In the genomic region with DNA sequence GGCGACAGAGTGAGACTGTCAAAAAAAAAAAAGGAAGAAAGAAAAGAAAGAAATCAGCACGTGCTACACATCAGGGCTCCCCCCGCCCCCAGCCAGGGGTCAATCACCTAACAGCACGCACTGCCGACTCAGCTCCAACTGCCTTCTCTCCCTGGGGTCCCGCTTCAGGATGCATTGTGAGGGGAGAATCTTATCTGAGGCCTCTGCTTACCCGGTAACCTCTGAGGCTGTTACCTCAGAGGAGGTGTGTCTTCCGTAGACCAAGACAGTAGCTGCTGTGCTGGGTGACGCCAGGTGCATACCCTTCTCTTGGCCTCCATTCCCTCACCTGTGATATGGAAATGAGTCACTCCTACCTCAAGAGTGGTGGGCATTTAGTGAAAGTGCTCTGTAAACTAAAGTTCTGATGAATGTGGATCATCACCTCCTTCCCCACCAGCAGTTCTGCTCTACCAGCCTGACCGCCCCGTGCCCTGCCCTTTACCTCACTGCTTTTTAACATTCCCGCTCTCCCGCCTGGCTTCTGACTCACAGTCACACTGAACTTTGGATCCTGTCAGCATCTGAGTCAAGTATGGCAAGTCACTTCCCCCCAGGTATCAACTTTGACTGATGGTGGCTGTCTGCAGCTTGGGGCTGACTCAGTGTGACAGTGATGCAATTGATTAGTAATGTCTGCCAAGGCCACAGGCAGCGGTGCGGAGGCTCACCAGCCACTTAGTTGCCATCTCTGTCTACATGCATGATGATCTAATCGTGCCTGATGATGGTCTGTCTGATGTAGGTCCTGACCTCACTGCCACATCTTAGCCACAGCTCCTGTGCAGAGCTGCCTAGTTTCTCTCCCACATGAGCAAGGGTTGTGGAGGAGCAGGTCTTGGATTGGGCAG, we compare ENCODE assay signal across 1 cellular context.
TF ChIP-seq lines count a peak whose summit lies in the region.

No MANE protein-coding gene starts in this region.

TF ChIP-seq in HepG2, 621 proteins besides CTCF, POLR2A, EP300 and RAD21 (continued from another document and continues in another):
- TF ChIP-seq, protein P1, sequence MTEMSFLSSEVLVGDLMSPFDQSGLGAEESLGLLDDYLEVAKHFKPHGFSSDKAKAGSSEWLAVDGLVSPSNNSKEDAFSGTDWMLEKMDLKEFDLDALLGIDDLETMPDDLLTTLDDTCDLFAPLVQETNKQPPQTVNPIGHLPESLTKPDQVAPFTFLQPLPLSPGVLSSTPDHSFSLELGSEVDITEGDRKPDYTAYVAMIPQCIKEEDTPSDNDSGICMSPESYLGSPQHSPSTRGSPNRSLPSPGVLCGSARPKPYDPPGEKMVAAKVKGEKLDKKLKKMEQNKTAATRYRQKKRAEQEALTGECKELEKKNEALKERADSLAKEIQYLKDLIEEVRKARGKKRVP (CRISPR knock-in tag; IDR thresholded peaks at IDR 0.05), result peak in 1 of 2 experiments; percentile 97; a peak in 2 of 4 replicates
- TF ChIP-seq, protein P2, sequence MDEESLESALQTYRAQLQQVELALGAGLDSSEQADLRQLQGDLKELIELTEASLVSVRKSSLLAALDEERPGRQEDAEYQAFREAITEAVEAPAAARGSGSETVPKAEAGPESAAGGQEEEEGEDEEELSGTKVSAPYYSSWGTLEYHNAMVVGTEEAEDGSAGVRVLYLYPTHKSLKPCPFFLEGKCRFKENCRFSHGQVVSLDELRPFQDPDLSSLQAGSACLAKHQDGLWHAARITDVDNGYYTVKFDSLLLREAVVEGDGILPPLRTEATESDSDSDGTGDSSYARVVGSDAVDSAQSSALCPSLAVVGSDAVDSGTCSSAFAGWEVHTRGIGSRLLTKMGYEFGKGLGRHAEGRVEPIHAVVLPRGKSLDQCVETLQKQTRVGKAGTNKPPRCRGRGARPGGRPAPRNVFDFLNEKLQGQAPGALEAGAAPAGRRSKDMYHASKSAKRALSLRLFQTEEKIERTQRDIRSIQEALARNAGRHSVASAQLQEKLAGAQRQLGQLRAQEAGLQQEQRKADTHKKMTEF (CRISPR knock-in tag; IDR thresholded peaks at IDR 0.05), result peak; percentile 93
- TF ChIP-seq ZNF724P (CRISPR knock-in tag; IDR thresholded peaks at IDR 0.05; ENCODE audit: borderline replicate concordance) (peak; percentile 92), ZFP37 (CRISPR knock-in tag; IDR thresholded peaks at IDR 0.05; ENCODE audit: borderline replicate concordance) (peak; percentile 78; the same call in 1 of the 2 replicates), ZNF333 (CRISPR knock-in tag; IDR thresholded peaks at IDR 0.05; ENCODE audit: borderline replicate concordance) (0 out of 2 replicates have a peak, but pooled peaks have one; percentile 79), CHD4 (IDR thresholded peaks at IDR 0.05; ENCODE audit: borderline replicate concordance, low read length) (no peak), HHEX (CRISPR knock-in tag; IDR thresholded peaks at IDR 0.05) (peak; percentile 57; the same call in 1 of the 2 replicates), KDM2A (CRISPR knock-in tag; IDR thresholded peaks at IDR 0.05; ENCODE audit: borderline replicate concordance, low read depth) (peak; percentile 90), ZNF263 (CRISPR knock-in tag; IDR thresholded peaks at IDR 0.05) (peak; percentile 38; the same call in 1 of the 2 replicates), ZNF12 (CRISPR knock-in tag; IDR thresholded peaks at IDR 0.05) (peak; percentile 82), AKAP8 (CRISPR knock-in tag; IDR thresholded peaks at IDR 0.05) (no peak), HOXA5 (CRISPR knock-in tag; IDR thresholded peaks at IDR 0.05) (peak; percentile 91), ZMAT3 (CRISPR knock-in tag; conservative IDR thresholded peaks at IDR 0.05) (peak; percentile 71; the same call in 1 of the 2 replicates), SOX6 (IDR thresholded peaks at IDR 0.05) (no peak), SOX6 (CRISPR knock-in tag; IDR thresholded peaks at IDR 0.05) (peak; percentile 90), HNF4G (IDR thresholded peaks at IDR 0.05; ENCODE audit: borderline replicate concordance, low read depth, low read length) (peak; percentile 95), HNF4G (CRISPR knock-in tag; IDR thresholded peaks at IDR 0.05; ENCODE audit: borderline replicate concordance, low read depth) (peak; percentile 98), FOXK2 (IDR thresholded peaks at IDR 0.05) (peak; percentile 83), CREB1 (IDR thresholded peaks at IDR 0.05) (peak; percentile 89), CREB1 (CRISPR knock-in tag; IDR thresholded peaks at IDR 0.05) (no peak; the same call in 1 of the 2 replicates), ZNF460 (CRISPR knock-in tag; IDR thresholded peaks at IDR 0.05; ENCODE audit: borderline replicate concordance) (no peak), MZF1 (CRISPR knock-in tag; IDR thresholded peaks at IDR 0.05; ENCODE audit: borderline replicate concordance) (no peak), TGIF2 (CRISPR knock-in tag; IDR thresholded peaks at IDR 0.05) (peak; percentile 97)
- TF ChIP-seq, protein P3, sequence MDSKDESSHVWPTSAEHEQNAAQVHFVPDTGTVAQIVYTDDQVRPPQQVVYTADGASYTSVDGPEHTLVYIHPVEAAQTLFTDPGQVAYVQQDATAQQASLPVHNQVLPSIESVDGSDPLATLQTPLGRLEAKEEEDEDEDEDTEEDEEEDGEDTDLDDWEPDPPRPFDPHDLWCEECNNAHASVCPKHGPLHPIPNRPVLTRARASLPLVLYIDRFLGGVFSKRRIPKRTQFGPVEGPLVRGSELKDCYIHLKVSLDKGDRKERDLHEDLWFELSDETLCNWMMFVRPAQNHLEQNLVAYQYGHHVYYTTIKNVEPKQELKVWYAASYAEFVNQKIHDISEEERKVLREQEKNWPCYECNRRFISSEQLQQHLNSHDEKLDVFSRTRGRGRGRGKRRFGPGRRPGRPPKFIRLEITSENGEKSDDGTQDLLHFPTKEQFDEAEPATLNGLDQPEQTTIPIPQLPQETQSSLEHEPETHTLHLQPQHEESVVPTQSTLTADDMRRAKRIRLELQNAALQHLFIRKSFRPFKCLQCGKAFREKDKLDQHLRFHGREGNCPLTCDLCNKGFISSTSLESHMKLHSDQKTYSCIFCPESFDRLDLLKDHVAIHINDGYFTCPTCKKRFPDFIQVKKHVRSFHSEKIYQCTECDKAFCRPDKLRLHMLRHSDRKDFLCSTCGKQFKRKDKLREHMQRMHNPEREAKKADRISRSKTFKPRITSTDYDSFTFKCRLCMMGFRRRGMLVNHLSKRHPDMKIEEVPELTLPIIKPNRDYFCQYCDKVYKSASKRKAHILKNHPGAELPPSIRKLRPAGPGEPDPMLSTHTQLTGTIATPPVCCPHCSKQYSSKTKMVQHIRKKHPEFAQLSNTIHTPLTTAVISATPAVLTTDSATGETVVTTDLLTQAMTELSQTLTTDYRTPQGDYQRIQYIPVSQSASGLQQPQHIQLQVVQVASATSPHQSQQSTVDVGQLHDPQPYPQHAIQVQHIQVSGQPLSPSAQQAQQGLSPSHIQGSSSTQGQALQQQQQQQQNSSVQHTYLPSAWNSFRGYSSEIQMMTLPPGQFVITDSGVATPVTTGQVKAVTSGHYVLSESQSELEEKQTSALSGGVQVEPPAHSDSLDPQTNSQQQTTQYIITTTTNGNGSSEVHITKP (CRISPR knock-in tag; IDR thresholded peaks at IDR 0.05; ENCODE audit: low read depth), result peak; percentile 54; the same call in 1 of the 2 replicates
- TF ChIP-seq, protein P4, sequence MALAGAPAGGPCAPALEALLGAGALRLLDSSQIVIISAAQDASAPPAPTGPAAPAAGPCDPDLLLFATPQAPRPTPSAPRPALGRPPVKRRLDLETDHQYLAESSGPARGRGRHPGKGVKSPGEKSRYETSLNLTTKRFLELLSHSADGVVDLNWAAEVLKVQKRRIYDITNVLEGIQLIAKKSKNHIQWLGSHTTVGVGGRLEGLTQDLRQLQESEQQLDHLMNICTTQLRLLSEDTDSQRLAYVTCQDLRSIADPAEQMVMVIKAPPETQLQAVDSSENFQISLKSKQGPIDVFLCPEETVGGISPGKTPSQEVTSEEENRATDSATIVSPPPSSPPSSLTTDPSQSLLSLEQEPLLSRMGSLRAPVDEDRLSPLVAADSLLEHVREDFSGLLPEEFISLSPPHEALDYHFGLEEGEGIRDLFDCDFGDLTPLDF (CRISPR knock-in tag; IDR thresholded peaks at IDR 0.05), result peak; percentile 77
- TF ChIP-seq, protein P5, sequence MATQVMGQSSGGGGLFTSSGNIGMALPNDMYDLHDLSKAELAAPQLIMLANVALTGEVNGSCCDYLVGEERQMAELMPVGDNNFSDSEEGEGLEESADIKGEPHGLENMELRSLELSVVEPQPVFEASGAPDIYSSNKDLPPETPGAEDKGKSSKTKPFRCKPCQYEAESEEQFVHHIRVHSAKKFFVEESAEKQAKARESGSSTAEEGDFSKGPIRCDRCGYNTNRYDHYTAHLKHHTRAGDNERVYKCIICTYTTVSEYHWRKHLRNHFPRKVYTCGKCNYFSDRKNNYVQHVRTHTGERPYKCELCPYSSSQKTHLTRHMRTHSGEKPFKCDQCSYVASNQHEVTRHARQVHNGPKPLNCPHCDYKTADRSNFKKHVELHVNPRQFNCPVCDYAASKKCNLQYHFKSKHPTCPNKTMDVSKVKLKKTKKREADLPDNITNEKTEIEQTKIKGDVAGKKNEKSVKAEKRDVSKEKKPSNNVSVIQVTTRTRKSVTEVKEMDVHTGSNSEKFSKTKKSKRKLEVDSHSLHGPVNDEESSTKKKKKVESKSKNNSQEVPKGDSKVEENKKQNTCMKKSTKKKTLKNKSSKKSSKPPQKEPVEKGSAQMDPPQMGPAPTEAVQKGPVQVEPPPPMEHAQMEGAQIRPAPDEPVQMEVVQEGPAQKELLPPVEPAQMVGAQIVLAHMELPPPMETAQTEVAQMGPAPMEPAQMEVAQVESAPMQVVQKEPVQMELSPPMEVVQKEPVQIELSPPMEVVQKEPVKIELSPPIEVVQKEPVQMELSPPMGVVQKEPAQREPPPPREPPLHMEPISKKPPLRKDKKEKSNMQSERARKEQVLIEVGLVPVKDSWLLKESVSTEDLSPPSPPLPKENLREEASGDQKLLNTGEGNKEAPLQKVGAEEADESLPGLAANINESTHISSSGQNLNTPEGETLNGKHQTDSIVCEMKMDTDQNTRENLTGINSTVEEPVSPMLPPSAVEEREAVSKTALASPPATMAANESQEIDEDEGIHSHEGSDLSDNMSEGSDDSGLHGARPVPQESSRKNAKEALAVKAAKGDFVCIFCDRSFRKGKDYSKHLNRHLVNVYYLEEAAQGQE (IDR thresholded peaks at IDR 0.05; ENCODE audit: borderline replicate concordance in 1 of 2, low read depth in 1 of 2, low read length in 2 of 2), result peak in 1 of 2 experiments; percentile 39; a peak in 1 of 4 replicates
- TF ChIP-seq, protein P6, sequence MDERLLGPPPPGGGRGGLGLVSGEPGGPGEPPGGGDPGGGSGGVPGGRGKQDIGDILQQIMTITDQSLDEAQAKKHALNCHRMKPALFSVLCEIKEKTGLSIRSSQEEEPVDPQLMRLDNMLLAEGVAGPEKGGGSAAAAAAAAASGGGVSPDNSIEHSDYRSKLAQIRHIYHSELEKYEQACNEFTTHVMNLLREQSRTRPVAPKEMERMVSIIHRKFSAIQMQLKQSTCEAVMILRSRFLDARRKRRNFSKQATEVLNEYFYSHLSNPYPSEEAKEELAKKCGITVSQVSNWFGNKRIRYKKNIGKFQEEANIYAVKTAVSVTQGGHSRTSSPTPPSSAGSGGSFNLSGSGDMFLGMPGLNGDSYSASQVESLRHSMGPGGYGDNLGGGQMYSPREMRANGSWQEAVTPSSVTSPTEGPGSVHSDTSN (CRISPR knock-in tag; IDR thresholded peaks at IDR 0.05), result peak; percentile 81
- TF ChIP-seq, protein P7, sequence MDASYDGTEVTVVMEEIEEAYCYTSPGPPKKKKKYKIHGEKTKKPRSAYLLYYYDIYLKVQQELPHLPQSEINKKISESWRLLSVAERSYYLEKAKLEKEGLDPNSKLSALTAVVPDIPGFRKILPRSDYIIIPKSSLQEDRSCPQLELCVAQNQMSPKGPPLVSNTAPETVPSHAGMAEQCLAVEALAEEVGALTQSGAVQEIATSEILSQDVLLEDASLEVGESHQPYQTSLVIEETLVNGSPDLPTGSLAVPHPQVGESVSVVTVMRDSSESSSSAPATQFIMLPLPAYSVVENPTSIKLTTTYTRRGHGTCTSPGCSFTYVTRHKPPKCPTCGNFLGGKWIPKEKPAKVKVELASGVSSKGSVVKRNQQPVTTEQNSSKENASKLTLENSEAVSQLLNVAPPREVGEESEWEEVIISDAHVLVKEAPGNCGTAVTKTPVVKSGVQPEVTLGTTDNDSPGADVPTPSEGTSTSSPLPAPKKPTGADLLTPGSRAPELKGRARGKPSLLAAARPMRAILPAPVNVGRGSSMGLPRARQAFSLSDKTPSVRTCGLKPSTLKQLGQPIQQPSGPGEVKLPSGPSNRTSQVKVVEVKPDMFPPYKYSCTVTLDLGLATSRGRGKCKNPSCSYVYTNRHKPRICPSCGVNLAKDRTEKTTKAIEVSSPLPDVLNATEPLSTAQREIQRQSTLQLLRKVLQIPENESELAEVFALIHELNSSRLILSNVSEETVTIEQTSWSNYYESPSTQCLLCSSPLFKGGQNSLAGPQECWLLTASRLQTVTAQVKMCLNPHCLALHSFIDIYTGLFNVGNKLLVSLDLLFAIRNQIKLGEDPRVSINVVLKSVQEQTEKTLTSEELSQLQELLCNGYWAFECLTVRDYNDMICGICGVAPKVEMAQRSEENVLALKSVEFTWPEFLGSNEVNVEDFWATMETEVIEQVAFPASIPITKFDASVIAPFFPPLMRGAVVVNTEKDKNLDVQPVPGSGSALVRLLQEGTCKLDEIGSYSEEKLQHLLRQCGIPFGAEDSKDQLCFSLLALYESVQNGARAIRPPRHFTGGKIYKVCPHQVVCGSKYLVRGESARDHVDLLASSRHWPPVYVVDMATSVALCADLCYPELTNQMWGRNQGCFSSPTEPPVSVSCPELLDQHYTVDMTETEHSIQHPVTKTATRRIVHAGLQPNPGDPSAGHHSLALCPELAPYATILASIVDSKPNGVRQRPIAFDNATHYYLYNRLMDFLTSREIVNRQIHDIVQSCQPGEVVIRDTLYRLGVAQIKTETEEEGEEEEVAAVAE (CRISPR knock-in tag; IDR thresholded peaks at IDR 0.05; ENCODE audit: borderline replicate concordance), result peak; percentile 92
- TF ChIP-seq, protein P8, sequence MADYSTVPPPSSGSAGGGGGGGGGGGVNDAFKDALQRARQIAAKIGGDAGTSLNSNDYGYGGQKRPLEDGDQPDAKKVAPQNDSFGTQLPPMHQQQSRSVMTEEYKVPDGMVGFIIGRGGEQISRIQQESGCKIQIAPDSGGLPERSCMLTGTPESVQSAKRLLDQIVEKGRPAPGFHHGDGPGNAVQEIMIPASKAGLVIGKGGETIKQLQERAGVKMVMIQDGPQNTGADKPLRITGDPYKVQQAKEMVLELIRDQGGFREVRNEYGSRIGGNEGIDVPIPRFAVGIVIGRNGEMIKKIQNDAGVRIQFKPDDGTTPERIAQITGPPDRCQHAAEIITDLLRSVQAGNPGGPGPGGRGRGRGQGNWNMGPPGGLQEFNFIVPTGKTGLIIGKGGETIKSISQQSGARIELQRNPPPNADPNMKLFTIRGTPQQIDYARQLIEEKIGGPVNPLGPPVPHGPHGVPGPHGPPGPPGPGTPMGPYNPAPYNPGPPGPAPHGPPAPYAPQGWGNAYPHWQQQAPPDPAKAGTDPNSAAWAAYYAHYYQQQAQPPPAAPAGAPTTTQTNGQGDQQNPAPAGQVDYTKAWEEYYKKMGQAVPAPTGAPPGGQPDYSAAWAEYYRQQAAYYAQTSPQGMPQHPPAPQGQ (CRISPR knock-in tag; IDR thresholded peaks at IDR 0.05; ENCODE audit: borderline replicate concordance), result no peak; the same call in 1 of the 2 replicates
